1 cellular context compared by ENCODE assay signal in the genomic region with DNA sequence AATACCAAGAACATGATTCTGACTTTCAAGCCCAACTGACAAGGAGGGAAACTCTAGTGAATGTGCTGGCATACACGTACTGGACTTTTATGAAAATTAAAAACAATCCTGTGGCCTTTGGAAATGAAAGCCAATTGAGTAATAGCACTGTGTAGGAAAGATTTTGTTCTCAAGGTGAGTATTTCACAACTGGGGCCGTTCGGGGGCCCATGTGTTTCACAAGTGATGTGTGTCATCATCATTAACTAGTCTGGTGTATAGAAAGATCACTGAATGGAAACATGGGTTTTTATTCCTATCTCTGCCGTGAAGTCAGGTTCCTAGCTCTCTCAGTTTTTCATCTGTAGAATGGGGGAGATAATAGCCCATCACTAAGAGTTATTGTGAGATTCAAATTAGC.
TF ChIP-seq lines count a peak whose summit lies in the region.

No MANE protein-coding gene starts in this region.

TF ChIP-seq in liver, 16 proteins besides CTCF, POLR2A, EP300 and RAD21 (continued from another document):
- TF ChIP-seq SP1 (IDR thresholded peaks at IDR 0.05) (peak; percentile 84), HNF4G (IDR thresholded peaks at IDR 0.05) (peak; percentile 50)
- TF ChIP-seq, protein P1, sequence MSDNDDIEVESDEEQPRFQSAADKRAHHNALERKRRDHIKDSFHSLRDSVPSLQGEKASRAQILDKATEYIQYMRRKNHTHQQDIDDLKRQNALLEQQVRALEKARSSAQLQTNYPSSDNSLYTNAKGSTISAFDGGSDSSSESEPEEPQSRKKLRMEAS (IDR thresholded peaks at IDR 0.05): peak; percentile 55
